Comparison of ENCODE assay signal across 9 cellular contexts in the genomic region with DNA sequence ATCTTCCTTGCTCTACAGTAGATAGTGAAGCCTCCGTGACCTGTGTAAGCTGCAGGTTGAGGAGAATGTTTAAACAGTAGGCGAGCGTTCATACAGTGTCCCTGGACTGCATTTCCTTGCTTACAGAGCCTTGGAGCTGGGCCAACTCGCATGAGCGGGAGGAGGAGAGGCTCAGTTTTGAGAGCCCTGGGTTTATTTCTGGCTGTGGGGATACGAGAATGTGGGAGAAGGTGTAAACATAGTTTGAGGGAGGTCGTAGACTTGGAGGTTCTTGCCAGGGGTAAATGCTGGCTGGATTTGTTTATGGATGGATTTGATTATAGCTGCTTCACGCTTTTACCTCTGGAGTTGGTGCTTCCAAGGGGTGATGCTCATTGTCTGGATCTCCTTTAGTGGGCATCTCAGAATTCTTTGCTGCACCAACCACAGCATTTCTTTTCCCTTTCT. TPM values are rescaled to one million over a fixed set of nuclear protein-coding genes. Genes with fewer than 3 reads are reported as not detected.
DNase-seq lines count a peak whose midpoint lies in the region; ATAC-seq and TF ChIP-seq lines count a peak whose summit lies in the region.
"Had no signal": no experiment of that assay in that cellular context is flagged by ENCODE, and none has a peak within 500 bp of the region (broad histone marks: within the 10 kb centered on the region; RNA-seq: fewer than 3 reads in every experiment).

No MANE protein-coding gene starts in this region.

- H3K36me3 ChIP-seq in HEK293 (ENCODE audit: control insufficient read depth in 2 of 2, insufficient read depth in 1 of 2, low read length in 2 of 2) (no peaks in the 10 kb centered on the region), SJCRH30 (no peaks in the 10 kb centered on the region)

- H3K4me1 ChIP-seq in HEK293 (ENCODE audit: control insufficient read depth, insufficient read depth, low read length) (peaks cover 32% of the 10 kb centered on the region), SJCRH30 (peaks cover 65% of the 10 kb centered on the region)

- no peaks in the 10 kb centered on the region for H3K9me3 ChIP-seq in HEK293 (ENCODE audit: control insufficient read depth, insufficient read depth, low read depth, low read length)
- H3K9me3 ChIP-seq in SJCRH30 (replicated peaks), result no peaks in the 10 kb centered on the region

- TF ChIP-seq CTCF in HEK293 (tag by site-specific recombination; IDR thresholded peaks at IDR 0.05), result no peak

- H3K4me3 ChIP-seq in HEK293 (ENCODE audit: low read depth, low read length) (no peak overlapping the region), SJCRH30 (peak overlapping the region; percentile 23)

- no peaks in the 10 kb centered on the region for H3K27me3 ChIP-seq in SJCRH30

- POLR2A ChIA-PET in HEK293 (lab: Yijun Ruan, JAX), result no interaction called here

- ATAC-seq in left cardiac atrium, result peak; percentile 26 to 53
- no peak for ATAC-seq in GM21737 (IDR thresholded peaks at IDR 0.05; ENCODE audit: unreplicated experiment)
- ATAC-seq in GM18517 (IDR thresholded peaks at IDR 0.05; ENCODE audit: unreplicated experiment), result no peak

- DNase-seq in SJCRH30, result peak; percentile 91
- peak; percentile 81 for DNase-seq in left cardiac atrium
- DNase-seq in renal cortical epithelial cell (ENCODE audit: low read depth), result peak; percentile 53
- no peak for DNase-seq in activated T-cell treated with anti-CD3 and anti-CD28 coated beads, Interleukin-2, amount 50 U/mL, for 1 hour
- DNase-seq in NCI-H2171 treated with DMSO at 0.1 percent for 48 hours (lab: John Stamatoyannopoulos, UW), result no peak
- DNase-seq: activated CD4-positive, alpha-beta T cell treated with anti-CD3 and anti-CD28 coated beads for 1 hour had no signal

- H3K27ac ChIP-seq in HEK293 (ENCODE audit: extremely low read depth, low read depth, low read length) (no peak overlapping the region; the same call in 1 of the 2 replicates), SJCRH30 (peak overlapping the region; percentile 6; the same call in 1 of the 2 replicates)

- intact Hi-C loops in left cardiac atrium (cut with DNase I), result no loop called here

- CTCF ChIA-PET in HEK293 (lab: Yijun Ruan, JAX), result interaction anchor here (0.8 to 1.2 kb wide), 5 partner anchors 10 to 84 kb away, joined by 3 to 4 read pairs (median 3); no protein-coding TSS in a partner anchor

TF ChIP-seq in HEK293, 187 proteins besides CTCF, POLR2A, EP300 and RAD21 (continues in another document):
- TF ChIP-seq, protein P1, sequence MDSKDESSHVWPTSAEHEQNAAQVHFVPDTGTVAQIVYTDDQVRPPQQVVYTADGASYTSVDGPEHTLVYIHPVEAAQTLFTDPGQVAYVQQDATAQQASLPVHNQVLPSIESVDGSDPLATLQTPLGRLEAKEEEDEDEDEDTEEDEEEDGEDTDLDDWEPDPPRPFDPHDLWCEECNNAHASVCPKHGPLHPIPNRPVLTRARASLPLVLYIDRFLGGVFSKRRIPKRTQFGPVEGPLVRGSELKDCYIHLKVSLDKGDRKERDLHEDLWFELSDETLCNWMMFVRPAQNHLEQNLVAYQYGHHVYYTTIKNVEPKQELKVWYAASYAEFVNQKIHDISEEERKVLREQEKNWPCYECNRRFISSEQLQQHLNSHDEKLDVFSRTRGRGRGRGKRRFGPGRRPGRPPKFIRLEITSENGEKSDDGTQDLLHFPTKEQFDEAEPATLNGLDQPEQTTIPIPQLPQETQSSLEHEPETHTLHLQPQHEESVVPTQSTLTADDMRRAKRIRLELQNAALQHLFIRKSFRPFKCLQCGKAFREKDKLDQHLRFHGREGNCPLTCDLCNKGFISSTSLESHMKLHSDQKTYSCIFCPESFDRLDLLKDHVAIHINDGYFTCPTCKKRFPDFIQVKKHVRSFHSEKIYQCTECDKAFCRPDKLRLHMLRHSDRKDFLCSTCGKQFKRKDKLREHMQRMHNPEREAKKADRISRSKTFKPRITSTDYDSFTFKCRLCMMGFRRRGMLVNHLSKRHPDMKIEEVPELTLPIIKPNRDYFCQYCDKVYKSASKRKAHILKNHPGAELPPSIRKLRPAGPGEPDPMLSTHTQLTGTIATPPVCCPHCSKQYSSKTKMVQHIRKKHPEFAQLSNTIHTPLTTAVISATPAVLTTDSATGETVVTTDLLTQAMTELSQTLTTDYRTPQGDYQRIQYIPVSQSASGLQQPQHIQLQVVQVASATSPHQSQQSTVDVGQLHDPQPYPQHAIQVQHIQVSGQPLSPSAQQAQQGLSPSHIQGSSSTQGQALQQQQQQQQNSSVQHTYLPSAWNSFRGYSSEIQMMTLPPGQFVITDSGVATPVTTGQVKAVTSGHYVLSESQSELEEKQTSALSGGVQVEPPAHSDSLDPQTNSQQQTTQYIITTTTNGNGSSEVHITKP (tag by site-specific recombination; IDR thresholded peaks at IDR 0.05), result peak; percentile 68
- no peak for TF ChIP-seq ZNF658 (tag by site-specific recombination; IDR thresholded peaks at IDR 0.05)
- TF ChIP-seq ZNF24 (tag by site-specific recombination; IDR thresholded peaks at IDR 0.05), result no peak
- TF ChIP-seq ZNF660 (tag by site-specific recombination; IDR thresholded peaks at IDR 0.05), result no peak
- TF ChIP-seq, protein P2, sequence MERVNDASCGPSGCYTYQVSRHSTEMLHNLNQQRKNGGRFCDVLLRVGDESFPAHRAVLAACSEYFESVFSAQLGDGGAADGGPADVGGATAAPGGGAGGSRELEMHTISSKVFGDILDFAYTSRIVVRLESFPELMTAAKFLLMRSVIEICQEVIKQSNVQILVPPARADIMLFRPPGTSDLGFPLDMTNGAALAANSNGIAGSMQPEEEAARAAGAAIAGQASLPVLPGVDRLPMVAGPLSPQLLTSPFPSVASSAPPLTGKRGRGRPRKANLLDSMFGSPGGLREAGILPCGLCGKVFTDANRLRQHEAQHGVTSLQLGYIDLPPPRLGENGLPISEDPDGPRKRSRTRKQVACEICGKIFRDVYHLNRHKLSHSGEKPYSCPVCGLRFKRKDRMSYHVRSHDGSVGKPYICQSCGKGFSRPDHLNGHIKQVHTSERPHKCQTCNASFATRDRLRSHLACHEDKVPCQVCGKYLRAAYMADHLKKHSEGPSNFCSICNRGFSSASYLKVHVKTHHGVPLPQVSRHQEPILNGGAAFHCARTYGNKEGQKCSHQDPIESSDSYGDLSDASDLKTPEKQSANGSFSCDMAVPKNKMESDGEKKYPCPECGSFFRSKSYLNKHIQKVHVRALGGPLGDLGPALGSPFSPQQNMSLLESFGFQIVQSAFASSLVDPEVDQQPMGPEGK (tag by site-specific recombination; IDR thresholded peaks at IDR 0.05), result no peak
- no peak for TF ChIP-seq ZNF221 (tag by site-specific recombination; IDR thresholded peaks at IDR 0.05; ENCODE audit: borderline replicate concordance)
- no peak for TF ChIP-seq ZNF621 (tag by site-specific recombination; IDR thresholded peaks at IDR 0.05)
- TF ChIP-seq ZNF157 (tag by site-specific recombination; IDR thresholded peaks at IDR 0.05), result no peak
- no peak for TF ChIP-seq ZNF626 (tag by site-specific recombination; IDR thresholded peaks at IDR 0.05)
- TF ChIP-seq, protein P3, sequence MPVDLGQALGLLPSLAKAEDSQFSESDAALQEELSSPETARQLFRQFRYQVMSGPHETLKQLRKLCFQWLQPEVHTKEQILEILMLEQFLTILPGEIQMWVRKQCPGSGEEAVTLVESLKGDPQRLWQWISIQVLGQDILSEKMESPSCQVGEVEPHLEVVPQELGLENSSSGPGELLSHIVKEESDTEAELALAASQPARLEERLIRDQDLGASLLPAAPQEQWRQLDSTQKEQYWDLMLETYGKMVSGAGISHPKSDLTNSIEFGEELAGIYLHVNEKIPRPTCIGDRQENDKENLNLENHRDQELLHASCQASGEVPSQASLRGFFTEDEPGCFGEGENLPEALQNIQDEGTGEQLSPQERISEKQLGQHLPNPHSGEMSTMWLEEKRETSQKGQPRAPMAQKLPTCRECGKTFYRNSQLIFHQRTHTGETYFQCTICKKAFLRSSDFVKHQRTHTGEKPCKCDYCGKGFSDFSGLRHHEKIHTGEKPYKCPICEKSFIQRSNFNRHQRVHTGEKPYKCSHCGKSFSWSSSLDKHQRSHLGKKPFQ (tag by site-specific recombination; IDR thresholded peaks at IDR 0.05), result no peak
- TF ChIP-seq, protein P4, sequence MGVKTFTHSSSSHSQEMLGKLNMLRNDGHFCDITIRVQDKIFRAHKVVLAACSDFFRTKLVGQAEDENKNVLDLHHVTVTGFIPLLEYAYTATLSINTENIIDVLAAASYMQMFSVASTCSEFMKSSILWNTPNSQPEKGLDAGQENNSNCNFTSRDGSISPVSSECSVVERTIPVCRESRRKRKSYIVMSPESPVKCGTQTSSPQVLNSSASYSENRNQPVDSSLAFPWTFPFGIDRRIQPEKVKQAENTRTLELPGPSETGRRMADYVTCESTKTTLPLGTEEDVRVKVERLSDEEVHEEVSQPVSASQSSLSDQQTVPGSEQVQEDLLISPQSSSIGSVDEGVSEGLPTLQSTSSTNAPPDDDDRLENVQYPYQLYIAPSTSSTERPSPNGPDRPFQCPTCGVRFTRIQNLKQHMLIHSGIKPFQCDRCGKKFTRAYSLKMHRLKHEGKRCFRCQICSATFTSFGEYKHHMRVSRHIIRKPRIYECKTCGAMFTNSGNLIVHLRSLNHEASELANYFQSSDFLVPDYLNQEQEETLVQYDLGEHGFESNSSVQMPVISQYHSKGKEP (tag by site-specific recombination; IDR thresholded peaks at IDR 0.05), result no peak
- no peak for TF ChIP-seq ZXDB (tag by site-specific recombination; IDR thresholded peaks at IDR 0.05)
- TF ChIP-seq, protein P5, sequence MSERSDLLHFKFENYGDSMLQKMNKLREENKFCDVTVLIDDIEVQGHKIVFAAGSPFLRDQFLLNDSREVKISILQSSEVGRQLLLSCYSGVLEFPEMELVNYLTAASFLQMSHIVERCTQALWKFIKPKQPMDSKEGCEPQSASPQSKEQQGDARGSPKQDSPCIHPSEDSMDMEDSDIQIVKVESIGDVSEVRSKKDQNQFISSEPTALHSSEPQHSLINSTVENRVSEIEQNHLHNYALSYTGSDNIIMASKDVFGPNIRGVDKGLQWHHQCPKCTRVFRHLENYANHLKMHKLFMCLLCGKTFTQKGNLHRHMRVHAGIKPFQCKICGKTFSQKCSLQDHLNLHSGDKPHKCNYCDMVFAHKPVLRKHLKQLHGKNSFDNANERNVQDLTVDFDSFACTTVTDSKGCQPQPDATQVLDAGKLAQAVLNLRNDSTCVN (tag by site-specific recombination; optimal IDR thresholded peaks at IDR 0.05), result no peak
- peak; percentile 91 for TF ChIP-seq ZSCAN16 (tag by site-specific recombination; IDR thresholded peaks at IDR 0.05)
- TF ChIP-seq ZNF2 (tag by site-specific recombination; IDR thresholded peaks at IDR 0.05), result no peak
- TF ChIP-seq SP2 (tag by site-specific recombination; IDR thresholded peaks at IDR 0.05), result no peak
- no peak for TF ChIP-seq ZNF776 (tag by site-specific recombination; IDR thresholded peaks at IDR 0.05; ENCODE audit: borderline replicate concordance)
- no peak for TF ChIP-seq HOXC10 (CRISPR knock-in tag; IDR thresholded peaks at IDR 0.05)
- TF ChIP-seq ZFP3 (tag by site-specific recombination; IDR thresholded peaks at IDR 0.05; ENCODE audit: low read depth), result no peak

RNA-seq across cellular contexts. Expression of a gene that starts 20.8 kb away (rescaled TPM):
- 10.2 and 12.6 TPM in 2 replicates for total RNA-seq in SJCRH30 (2014; rRNA removed; shearing (Covaris generic))
- total RNA-seq in left cardiac atrium, result 100 to 1,000 TPM in 1 of 2 donors, 10 to 100 TPM in 1; 29.6 to 101 TPM
- total RNA-seq in renal cortical epithelial cell, result 299 and 669 TPM in 2 replicates

Comparison
In these comparisons a context has a peak if more than half of its experiments do, and no peak if none do; other contexts are left out.
1. DNase-seq: peak in SJCRH30 (2 of 2), left cardiac atrium (single experiment) and renal cortical epithelial cell (single experiment); none in activated T-cell treated with anti-CD3 and anti-CD28 coated beads, Interleukin-2, amount 50 U/mL, for 1 hour (single experiment) and NCI-H2171 treated with DMSO at 0.1 percent for 48 hours (single experiment).
2. ATAC-seq: peak in left cardiac atrium (2 of 2); none in GM21737 (single experiment) and GM18517 (single experiment).